10 cellular contexts compared by ENCODE assay signal in genomic region chr12:131773582-131774221, GRCh38.
A peak's percentile ranks its signal among the peaks of the same experiment; 100 is the strongest.
DNase-seq lines count a peak whose midpoint lies in the region; ATAC-seq and TF ChIP-seq lines count a peak whose summit lies in the region.
"Had no signal": no experiment of that assay in that cellular context is flagged by ENCODE, and none has a peak within 500 bp of the region (broad histone marks: within the 10 kb centered on the region; RNA-seq: fewer than 3 reads in every experiment).

No MANE protein-coding gene starts in this region.

- H3K27me3 ChIP-seq in GM06990 (replicated peaks; ENCODE audit: control insufficient read depth, insufficient read depth, low read length) = no peaks in the 10 kb centered on the region
- H3K27me3 ChIP-seq: breast epithelium, pancreas had no signal

- H3K27me3 Mint-ChIP-seq in activated naive CD8-positive, alpha-beta T cell treated with anti-CD3 and anti-CD28 coated beads, Interleukin-2, amount 50 U/mL, for 24 hours = no peaks in the 10 kb centered on the region

- peaks cover 34% of the 10 kb centered on the region for H3K4me1 Mint-ChIP-seq in activated naive CD8-positive, alpha-beta T cell treated with anti-CD3 and anti-CD28 coated beads, Interleukin-2, amount 50 U/mL, for 24 hours

- peak overlapping the region; percentile 37 for H3K4me3 Mint-ChIP-seq in activated naive CD8-positive, alpha-beta T cell treated with anti-CD3 and anti-CD28 coated beads, Interleukin-2, amount 50 U/mL, for 24 hours

- DNase-seq in GM06990 (ENCODE audit: extremely low read depth, insufficient read length) = peak; percentile 77
- DNase-seq in activated naive CD8-positive, alpha-beta T cell treated with anti-CD3 and anti-CD28 coated beads, Interleukin-2, amount 50 U/mL, for 24 hours = peak; percentile 24
- DNase-seq in cortex of kidney (lab: John Stamatoyannopoulos, UW) = no peak
- DNase-seq in ACHN = no peak
- DNase-seq in NCI-H1694 treated with DMSO at 0.1 percent for 48 hours (lab: John Stamatoyannopoulos, UW) = no peak
- no peak for DNase-seq in DMS 273 treated with DMSO at 0.1 percent for 48 hours (lab: John Stamatoyannopoulos, UW)
- DNase-seq: pancreas had no signal

- no peak overlapping the region; the same call in 1 of the 2 replicates for H3K4me3 ChIP-seq in GM06990 (replicated peaks; ENCODE audit: low read depth, low read length)
- H3K4me3 ChIP-seq: breast epithelium, pancreas had no signal

- peaks cover 10% of the 10 kb centered on the region for H3K36me3 ChIP-seq in GM06990 (ENCODE audit: control insufficient read depth, insufficient read depth, low read length)

- H3K36me3 Mint-ChIP-seq in activated naive CD8-positive, alpha-beta T cell treated with anti-CD3 and anti-CD28 coated beads, Interleukin-2, amount 50 U/mL, for 24 hours (ENCODE audit: low read depth) = peaks cover 38% of the 10 kb centered on the region

- in situ Hi-C loops in ACHN (cut with HindIII; ENCODE audit: low pct_ligation_motif_present, low pct_unique_long_range_greater_than_20kb, low sequenced_read_pairs) = no loop called here

- peak; percentile 84 for ATAC-seq in GM19351 (IDR thresholded peaks at IDR 0.05; ENCODE audit: unreplicated experiment)
- ATAC-seq in HG03159 (IDR thresholded peaks at IDR 0.05; ENCODE audit: unreplicated experiment) = peak; percentile 83
- ATAC-seq in activated naive CD8-positive, alpha-beta T cell treated with anti-CD3 and anti-CD28 coated beads, Interleukin-2, amount 50 U/mL, for 24 hours = peak; percentile 41

- H3K9me3 Mint-ChIP-seq in activated naive CD8-positive, alpha-beta T cell treated with anti-CD3 and anti-CD28 coated beads, Interleukin-2, amount 50 U/mL, for 24 hours = no peaks in the 10 kb centered on the region

- H3K27ac Mint-ChIP-seq in activated naive CD8-positive, alpha-beta T cell treated with anti-CD3 and anti-CD28 coated beads, Interleukin-2, amount 50 U/mL, for 24 hours = peak overlapping the region; percentile 47

- no peak for TF ChIP-seq CTCF in GM06990 (IDR thresholded peaks at IDR 0.05; ENCODE audit: insufficient read depth, low read length, poor library complexity, severe bottlenecking)

Comparison
In these comparisons a context has a peak if more than half of its experiments do, and no peak if none do; other contexts are left out.
1. DNase-seq: peak in GM06990 (single experiment) and activated naive CD8-positive, alpha-beta T cell treated with anti-CD3 and anti-CD28 coated beads, Interleukin-2, amount 50 U/mL, for 24 hours (single experiment); none in cortex of kidney (single experiment), ACHN (single experiment), NCI-H1694 treated with DMSO at 0.1 percent for 48 hours (single experiment) and DMS 273 treated with DMSO at 0.1 percent for 48 hours (single experiment).
2. Peak in every context shown above with its lines, with median percentiles within 50 percentile points of each other: ATAC-seq.